In the genomic region with DNA sequence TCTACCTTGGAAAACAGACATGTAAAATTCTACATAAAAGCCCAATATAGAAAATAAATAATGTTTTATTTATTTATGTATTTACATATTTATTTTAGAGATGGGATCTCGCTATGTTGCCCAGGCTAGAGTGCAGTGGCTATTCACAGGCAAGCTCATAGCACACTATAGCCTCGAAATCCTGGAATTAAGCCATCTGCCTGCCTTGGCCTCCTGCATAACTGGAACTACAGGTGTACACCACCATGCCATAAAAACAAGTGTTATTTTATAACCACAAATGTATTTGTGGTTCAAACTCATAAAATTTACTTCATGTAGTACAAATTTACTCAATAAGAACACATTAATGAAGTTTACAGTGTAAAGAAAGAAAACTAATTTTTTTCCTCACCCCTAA, we compare ENCODE assay signal across 19 cellular contexts.
"Had no signal": no experiment of that assay in that cellular context is flagged by ENCODE, and none has a peak within 500 bp of the region (broad histone marks: within the 10 kb centered on the region; RNA-seq: fewer than 3 reads in every experiment).

No MANE protein-coding gene starts in this region.

- ATAC-seq: left ventricle myocardium superior; lower lobe of right lung; natural killer cell; sciatic nerve; stimulated activated naive B cell treated with anti-CD40 and anti-IgM and Interleukin-4, amounts not matched to agents 10 μg/mL and 1 μg/mL and 100 μg/mL, for 72 hours had no signal

- H3K27ac ChIP-seq: coronary artery, lower lobe of right lung, ovary, spleen, thyroid gland, upper lobe of left lung had no signal

- H3K9me3 ChIP-seq: lower lobe of right lung, ovary, spleen, thyroid gland, upper lobe of left lung had no signal

- H3K27me3 ChIP-seq: ovary, spleen, thyroid gland, upper lobe of left lung had no signal

- H3K4me3 ChIP-seq: coronary artery, lower lobe of right lung, ovary, spleen, thyroid gland, upper lobe of left lung had no signal

- DNase-seq: dermis blood vessel endothelial cell; effector memory CD4-positive, alpha-beta T cell; erythroblast; hypothalamus; immature natural killer cell; left ventricle myocardium superior; lower lobe of right lung; natural killer cell; occipital lobe; ovary; posterior cingulate gyrus; spleen; stimulated activated CD4-positive, alpha-beta T cell treated with anti-CD3 and anti-CD28 coated beads, Interleukin-2, amount 100 ng/mL, for 48 hours; stimulated activated naive B cell treated with anti-CD40 and anti-IgM and Interleukin-4, amounts not matched to agents 10 μg/mL and 1 μg/mL and 100 μg/mL, for 72 hours; stimulated activated naive CD8-positive, alpha-beta T cell treated with anti-CD3 and anti-CD28 coated beads, Interleukin-15, amount 100 ng/mL, for 72 hours; thyroid gland; upper lobe of left lung had no signal

- H3K36me3 ChIP-seq: lower lobe of right lung, ovary, spleen, thyroid gland, upper lobe of left lung had no signal
